ENCODE assay signal across 8 cellular contexts in genomic region chr19:52190679-52191293, GRCh38. TPM values are rescaled to one million over a fixed set of nuclear protein-coding genes. Genes with fewer than 3 reads are reported as not detected.
A peak's percentile ranks its signal among the peaks of the same experiment; 100 is the strongest.
DNase-seq lines count a peak whose midpoint lies in the region; ATAC-seq, FAIRE-seq and TF ChIP-seq lines count a peak whose summit lies in the region.

No MANE protein-coding gene starts in this region.

- peaks cover 48% of the 10 kb centered on the region for H3K36me3 Mint-ChIP-seq in activated B cell treated with CpG ODN at 0.5 μM for 24 hours (ENCODE audit: low read depth)

- peak overlapping the region; percentile 89 for H3K4me2 ChIP-seq in GM23248 (ENCODE audit: unreplicated experiment)

- H3K27me3 ChIP-seq in GM23248 (replicated peaks; ENCODE audit: insufficient read depth) (no peaks in the 10 kb centered on the region), gastroesophageal sphincter (no peaks in the 10 kb centered on the region), pancreas (no peaks in the 10 kb centered on the region)

- H3K27me3 Mint-ChIP-seq in activated B cell treated with CpG ODN at 0.5 μM for 24 hours: no peaks in the 10 kb centered on the region

- H3K4me1 ChIP-seq in GM23248 (ENCODE audit: insufficient read depth) (peaks cover 24% of the 10 kb centered on the region), gastroesophageal sphincter (peaks cover 0 to 68% (median 35%) of the 10 kb centered on the region in 3 donors), pancreas (peaks cover 4 to 18% (median 5%) of the 10 kb centered on the region in 3 donors)

- H3K9ac ChIP-seq in GM23248: peak overlapping the region; percentile 97

- CTCF ChIA-PET in activated B cell treated with CpG ODN at 0.5 μM for 24 hours (lab: Charles Lee): no interaction called here

- peaks cover 11% of the 10 kb centered on the region for H3F3A ChIP-seq in GM23248 (ENCODE audit: insufficient read depth)

- intact Hi-C loops in activated B cell treated with CpG ODN at 0.5 μM for 24 hours (cut with micrococcal nuclease): loop anchor here (5.0 kb wide), 1 partner anchor 42 kb away; no protein-coding TSS in a partner anchor
- intact Hi-C loops in pancreas (cut with DNase I): no loop called here

- peaks cover 65% of the 10 kb centered on the region for H3K79me2 ChIP-seq in GM23248 (ENCODE audit: insufficient read depth)

- no peaks in the 10 kb centered on the region for H3K9me3 ChIP-seq in GM23248 (ENCODE audit: low read depth)
- H3K9me3 ChIP-seq in gastroesophageal sphincter: no peaks in the 10 kb centered on the region
- no peaks in the 10 kb centered on the region for H3K9me3 ChIP-seq in pancreas

- FAIRE-seq in pancreas (lab: Jason Lieb, UNC): no peak

- 1 to 3% methylated on average over 28 of the region's 28 CpGs for WGBS in GM23248 (ENCODE audit: low coverage in 1 of 2, low lambda C conversion rate in 2 of 2, missing lambda C conversion rate in 2 of 2), 2 experiments
- 0 to 4% methylated on average over 14 to 19 of the region's 28 CpGs for WGBS in gastroesophageal sphincter (ENCODE audit: low coverage in 1 of 2), 2 donors
- WGBS in pancreas, 2 donors: 2 to 3% methylated on average over 28 of the region's 28 CpGs

- peak overlapping the region; percentile 98 for H3K27ac Mint-ChIP-seq in activated B cell treated with CpG ODN at 0.5 μM for 24 hours

- TF ChIP-seq POLR2A in gastroesophageal sphincter (IDR thresholded peaks at IDR 0.05): no peak

- H3K4me3 ChIP-seq in GM23248 (peak overlapping the region; percentile 93), gastroesophageal sphincter (peak overlapping the region; percentile 63 to 95), pancreas (peak overlapping the region; percentile 81 to 94 (median 84))

- in situ Hi-C loops in GM23248 (cut with MboI): no loop called here

- H3K9me2 ChIP-seq in GM23248 (ENCODE audit: insufficient read depth): no peaks in the 10 kb centered on the region

- DNase-seq in Ammon's horn (ENCODE audit: low spot score) (peak; percentile 34), GM23248 (peak; percentile 61), activated B cell treated with CpG ODN at 0.5 μM for 24 hours (peak; percentile 20), pancreas (peak; percentile 13 to 62 (median 37))

- H3K9me3 Mint-ChIP-seq in activated B cell treated with CpG ODN at 0.5 μM for 24 hours: no peaks in the 10 kb centered on the region

- no peak for TF ChIP-seq EP300 in gastroesophageal sphincter (IDR thresholded peaks at IDR 0.05)

- peak overlapping the region; percentile 94 for H3K27ac ChIP-seq in GM23248
- H3K27ac ChIP-seq in gastroesophageal sphincter: peak overlapping the region; percentile 71 to 100 (median 92)
- peak overlapping the region; percentile 95 to 97 (median 96) for H3K27ac ChIP-seq in pancreas

- peak overlapping the region; percentile 95 for H3K4me3 Mint-ChIP-seq in activated B cell treated with CpG ODN at 0.5 μM for 24 hours

- ATAC-seq in activated B cell treated with CpG ODN at 0.5 μM for 24 hours (ENCODE audit: low read depth) (no peak), gastroesophageal sphincter (no peak), pancreas (no peak), GM21423 (IDR thresholded peaks at IDR 0.05; ENCODE audit: unreplicated experiment) (no peak), GM19463 (IDR thresholded peaks at IDR 0.05; ENCODE audit: unreplicated experiment) (no peak), HG03045 (IDR thresholded peaks at IDR 0.05; ENCODE audit: unreplicated experiment) (no peak)

- H3K36me3 ChIP-seq in GM23248 (ENCODE audit: low read depth) (peaks cover 7% of the 10 kb centered on the region; the same call in 1 of the 2 replicates), gastroesophageal sphincter (peaks cover 0 to 19% of the 10 kb centered on the region in 2 donors), pancreas (no peaks in the 10 kb centered on the region)

- peaks cover 60% of the 10 kb centered on the region for H3K4me1 Mint-ChIP-seq in activated B cell treated with CpG ODN at 0.5 μM for 24 hours

- H2AFZ ChIP-seq in GM23248: peak overlapping the region; percentile 70

- TF ChIP-seq CTCF in activated B cell treated with CpG ODN at 0.5 μM for 24 hours (IDR thresholded peaks at IDR 0.05): no peak
- no peak for TF ChIP-seq CTCF in gastroesophageal sphincter (IDR thresholded peaks at IDR 0.05)
- TF ChIP-seq CTCF in pancreas (IDR thresholded peaks at IDR 0.05): no peak

- POLR2A ChIA-PET in activated B cell treated with CpG ODN at 0.5 μM for 24 hours (lab: Charles Lee): no interaction called here

- H4K20me1 ChIP-seq in GM23248 (ENCODE audit: insufficient read depth): peaks cover 8% of the 10 kb centered on the region; the same call in 1 of the 2 replicates

RNA-seq across cellular contexts. Expression of gene PPP2R1A, which starts 0.9 kb away (rescaled TPM):
- total RNA-seq in GM23248 (2014; rRNA removed; shearing (Covaris generic)): 191 and 248 TPM in 2 replicates
- 277 and 279 TPM in 2 replicates for polyA plus RNA-seq in GM23248 (2016; fragmentation: Nextera tagmentation; extraction: Ambion mirVana)
- total RNA-seq in activated B cell treated with CpG ODN at 0.5 μM for 24 hours: 244 and 245 TPM in 2 replicates
- total RNA-seq in gastroesophageal sphincter: 100 to 1,000 TPM; 177 to 286 (median 190) TPM
- total RNA-seq in pancreas: 100 to 1,000 TPM in 3 of 6 donors, 10 to 100 TPM in 3; 70.9 to 119 (median 99.1) TPM
- polyA plus RNA-seq in pancreas: 100 to 1,000 TPM in 1 of 2 donors, 10 to 100 TPM in 1; 89.1 to 108 TPM

RNA-seq across cellular contexts. Expression of gene ZNF836, which starts 19.4 kb away (rescaled TPM):
- total RNA-seq in GM23248 (2014; rRNA removed; shearing (Covaris generic)): 2.8 and 11.7 TPM in 2 replicates
- 3.3 and 3.8 TPM in 2 replicates for polyA plus RNA-seq in GM23248 (2016; fragmentation: Nextera tagmentation; extraction: Ambion mirVana)
- total RNA-seq in activated B cell treated with CpG ODN at 0.5 μM for 24 hours: 27.4 and 28.0 TPM in 2 replicates
- 10 to 100 TPM in 2 of 4 donors, 1 to 10 TPM in 2; 5.7 to 27.9 (median 12.6) TPM for total RNA-seq in gastroesophageal sphincter
- 1 to 10 TPM; 4.4 to 9.2 (median 7.3) TPM for total RNA-seq in pancreas
- 1 to 10 TPM; 2.0 to 2.8 TPM for polyA plus RNA-seq in pancreas

RNA-seq across cellular contexts. Expression of gene ZNF616, which starts 51.0 kb away (rescaled TPM):
- 5.8 and 12.3 TPM in 2 replicates for total RNA-seq in GM23248 (2014; rRNA removed; shearing (Covaris generic))
- polyA plus RNA-seq in GM23248 (2016; fragmentation: Nextera tagmentation; extraction: Ambion mirVana) (4.1 and 4.7 TPM in 2 replicates), pancreas (1 to 10 TPM; 2.4 TPM)
- total RNA-seq in activated B cell treated with CpG ODN at 0.5 μM for 24 hours (7.3 and 7.4 TPM in 2 replicates), gastroesophageal sphincter (10 to 100 TPM in 1 of 4 donors, 1 to 10 TPM in 3; 4.0 to 11.2 (median 5.8) TPM), pancreas (1 to 10 TPM; 3.9 to 9.1 (median 5.5) TPM)
